Comparison of ENCODE assay signal across 22 cellular contexts in the genomic region with DNA sequence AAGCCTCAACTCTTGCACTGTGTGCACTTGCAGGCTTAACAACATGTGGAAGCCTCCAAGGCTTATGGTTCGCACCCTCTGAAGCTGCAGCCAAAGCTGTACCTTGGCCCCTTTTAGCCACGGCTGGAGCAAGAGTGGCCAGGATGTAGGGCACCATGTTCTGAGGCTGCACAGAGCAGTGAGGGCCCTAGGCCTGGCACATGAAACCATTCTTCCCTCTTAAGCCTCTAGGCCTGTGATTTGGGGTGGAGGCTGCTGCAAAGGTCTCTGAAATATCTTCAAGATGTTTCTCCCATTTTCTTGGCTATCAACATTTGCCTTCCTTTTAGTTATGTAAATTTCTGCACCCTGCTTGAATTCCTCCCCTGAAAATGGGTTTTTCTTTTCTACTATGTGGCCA.
"Had no signal": no experiment of that assay in that cellular context is flagged by ENCODE, and none has a peak within 500 bp of the region (broad histone marks: within the 10 kb centered on the region; RNA-seq: fewer than 3 reads in every experiment).

No MANE protein-coding gene starts in this region.

- H3K27ac ChIP-seq: SJSA1, SK-N-MC had no signal

- H3K4me3 Mint-ChIP-seq: IgD-negative memory B cell had no signal

- H3K36me3 Mint-ChIP-seq: IgD-negative memory B cell had no signal

- H3K27ac Mint-ChIP-seq: IgD-negative memory B cell had no signal

- H3K4me1 ChIP-seq: SJSA1 had no signal

- H3K4me1 Mint-ChIP-seq: IgD-negative memory B cell had no signal

- H3K4me3 ChIP-seq: SJSA1, SK-N-MC had no signal

- DNase-seq: KBM-7, MV-4-11, NCI-H1048, NCI-H1105, NCI-H1417, NCI-H1436 treated with DMSO at 0.1 percent for 48 hours, NCI-H1694, NCI-H187 treated with DMSO at 0.1 percent for 48 hours, NCI-H2029 treated with DMSO at 0.1 percent for 48 hours, NCI-H2171, NCI-H226, NCI-H446, NCI-H510A, NCI-H524 treated with DMSO at 0.1 percent for 48 hours, NCI-H69, NCI-H774, Right ventricle myocardium superior, RPMI8226, SIG-M5 had no signal

- H3K36me3 ChIP-seq: SJSA1 had no signal

- H3K9me3 ChIP-seq: SJSA1 had no signal

- H3K27me3 Mint-ChIP-seq: IgD-negative memory B cell had no signal
